In the genomic region with DNA sequence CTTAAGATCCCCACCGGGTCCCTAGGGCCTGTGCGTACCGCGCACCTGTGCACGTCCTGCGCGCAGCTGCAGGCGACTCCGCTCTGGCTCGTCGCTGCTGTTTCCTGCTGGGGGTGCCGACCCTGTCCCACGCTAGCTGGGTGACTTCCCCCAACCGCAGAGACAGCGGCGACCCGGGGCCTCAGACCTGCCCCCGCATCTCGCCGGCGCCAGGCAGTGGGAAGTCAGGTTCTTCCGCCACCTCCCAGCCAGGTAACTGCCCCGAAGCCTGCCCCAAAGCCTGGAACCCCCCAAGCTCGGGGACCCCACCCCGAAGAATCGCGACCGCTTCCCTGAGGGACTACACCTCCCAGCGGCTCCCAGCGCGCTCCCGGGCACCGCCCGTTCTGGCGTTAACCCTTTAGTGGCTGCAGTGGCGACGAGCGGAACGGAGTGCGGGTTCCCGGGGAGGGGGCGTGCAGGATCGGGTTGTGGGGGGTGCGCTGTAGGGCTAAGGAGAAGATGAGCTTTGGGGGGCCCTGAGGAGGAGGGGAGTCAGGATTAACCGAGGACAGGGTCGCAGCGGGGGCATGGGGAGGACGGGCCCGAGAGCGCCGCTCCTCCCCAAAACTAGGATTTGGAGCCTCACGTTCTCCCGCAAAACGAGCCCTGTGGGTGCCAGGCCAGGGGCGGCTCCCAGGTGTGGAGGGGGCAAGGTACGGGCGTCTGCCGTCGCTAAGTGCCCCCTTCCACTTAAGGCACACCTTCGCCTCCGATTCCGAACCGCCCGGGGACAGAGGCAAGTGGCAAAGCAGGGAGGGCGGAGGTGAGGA, we compare ENCODE assay signal across 8 cellular contexts. TPM values are rescaled to one million over a fixed set of nuclear protein-coding genes. Genes with fewer than 3 reads are reported as not detected.
DNase-seq lines count a peak whose midpoint lies in the region; ATAC-seq and TF ChIP-seq lines count a peak whose summit lies in the region.

No MANE protein-coding gene starts in this region.

- peaks cover 35% of the 10 kb centered on the region for H3K4me1 Mint-ChIP-seq in CD4-positive, alpha-beta T cell (ENCODE audit: low read depth)
- H3K4me1 Mint-ChIP-seq in H9 = peaks cover 10 to 11% of the 10 kb centered on the region in 2 experiments
- H3K4me1 Mint-ChIP-seq in activated naive CD8-positive, alpha-beta T cell (ENCODE audit: low read depth) = peaks cover 26% of the 10 kb centered on the region

- H2AFZ ChIP-seq in H9 (ENCODE audit: low read length) = no peak overlapping the region

- H4K5ac ChIP-seq in H9 (ENCODE audit: insufficient read length, low read depth, low read length) = no peak overlapping the region

- H3K79me1 ChIP-seq in H9 (ENCODE audit: insufficient read depth, low read depth, low read length, poor library complexity, severe bottlenecking) = no peaks in the 10 kb centered on the region

- H3K4me1 ChIP-seq in H9 (ENCODE audit: insufficient read depth, low read length) = no peaks in the 10 kb centered on the region
- H3K4me1 ChIP-seq in Peyer's patch = peaks cover 0 to 18% (median 8%) of the 10 kb centered on the region in 4 donors

- CTCF ChIA-PET in CD4-positive, alpha-beta T cell (lab: Charles Lee) = interaction anchor here (2.6 kb wide), 1 partner anchor 20 kb away, joined by 15 read pairs; a partner anchor contains a TSS

- TF ChIP-seq CTCF in CD4-positive, alpha-beta T cell (IDR thresholded peaks at IDR 0.05) = no peak
- TF ChIP-seq CTCF in H9 (conservative IDR thresholded peaks at IDR 0.05) (no peak), Peyer's patch (IDR thresholded peaks at IDR 0.05) (no peak)

- TF ChIP-seq POLR2A in Peyer's patch (IDR thresholded peaks at IDR 0.05) = no peak

- DNase-seq in CD4-positive, alpha-beta T cell = peak; percentile 31 to 66 (median 52)
- DNase-seq in H9 = peak; percentile 65
- DNase-seq in Peyer's patch = peak; percentile 80 to 90 (median 83)
- DNase-seq in left ventricle myocardium superior = peak; percentile 79
- DNase-seq in posterior vena cava (ENCODE audit: low spot score) = peak; percentile 87

- peaks cover 13% of the 10 kb centered on the region for H3K23me2 ChIP-seq in H9 (ENCODE audit: insufficient read length, low read depth, low read length, poor library complexity, severe bottlenecking)

- H2AK5ac ChIP-seq in H9 (ENCODE audit: insufficient read length, low read length) = no peak overlapping the region

- peaks cover 7% of the 10 kb centered on the region for H3K9me3 Mint-ChIP-seq in CD4-positive, alpha-beta T cell
- no peaks in the 10 kb centered on the region for H3K9me3 Mint-ChIP-seq in H9
- peaks cover 4% of the 10 kb centered on the region for H3K9me3 Mint-ChIP-seq in activated naive CD8-positive, alpha-beta T cell (ENCODE audit: low read depth)

- peaks cover 21% of the 10 kb centered on the region for H3K9me3 ChIP-seq in CD4-positive, alpha-beta T cell (ENCODE audit: control insufficient read depth, low read length)
- no peaks in the 10 kb centered on the region for H3K9me3 ChIP-seq in H9 (ENCODE audit: control insufficient read depth, low read depth, low read length)
- H3K9me3 ChIP-seq in Peyer's patch = peaks cover 0 to 26% (median 0%) of the 10 kb centered on the region in 4 donors

- no peak overlapping the region for H2BK12ac ChIP-seq in H9 (ENCODE audit: insufficient read length, low read depth, low read length)

- no peak overlapping the region for H3K9ac ChIP-seq in H9 (ENCODE audit: extremely low read depth, insufficient read length, low read length)

- no peak overlapping the region for H3K4ac ChIP-seq in H9 (ENCODE audit: low read depth, low read length)

- no peak overlapping the region for H3K23ac ChIP-seq in H9 (ENCODE audit: insufficient read length, low read depth, low read length)

- peak overlapping the region; percentile 90 for H3K4me2 ChIP-seq in H9 (ENCODE audit: insufficient read depth, insufficient read length, low read length)

- H2BK5ac ChIP-seq in H9 (ENCODE audit: insufficient read length, low read length) = no peak overlapping the region

- no peak overlapping the region for H3K56ac ChIP-seq in H9 (ENCODE audit: insufficient read length, low read depth, low read length)

- H4K8ac ChIP-seq in H9 (replicated peaks; ENCODE audit: insufficient read length, low read depth, low read length) = no peak overlapping the region

- POLR2A ChIA-PET in CD4-positive, alpha-beta T cell (lab: Charles Lee) = interaction anchor here (0.6 to 9.6 kb wide), 10 partner anchors 9 to 732 kb away, joined by 3 to 146 read pairs (median 6); a partner anchor contains a TSS

- no peak overlapping the region for H4K91ac ChIP-seq in H9 (ENCODE audit: insufficient read length, low read depth, low read length)

- peak overlapping the region; percentile 43 for H3K27ac ChIP-seq in CD4-positive, alpha-beta T cell (ENCODE audit: low read depth, low read length)
- H3K27ac ChIP-seq in H9 (ENCODE audit: insufficient read length, low read depth, low read length) = no peak overlapping the region
- H3K27ac ChIP-seq in Peyer's patch = peak overlapping the region; percentile 61 to 81 (median 66)

- no peak overlapping the region for H2BK120ac ChIP-seq in H9 (ENCODE audit: low read depth, low read length, poor library complexity, severe bottlenecking)

- no peaks in the 10 kb centered on the region for H3K79me2 ChIP-seq in H9 (ENCODE audit: insufficient read depth, low read length)

- no peak overlapping the region for H3T11ph ChIP-seq in H9 (ENCODE audit: low read length)

- ATAC-seq in CD4-positive, alpha-beta T cell (ENCODE audit: poor library complexity) = peak; percentile 67
- peak; percentile 81 for ATAC-seq in left ventricle myocardium superior
- no peak for ATAC-seq in GM18870 (IDR thresholded peaks at IDR 0.05; ENCODE audit: unreplicated experiment)
- ATAC-seq in HG03469 (IDR thresholded peaks at IDR 0.05; ENCODE audit: unreplicated experiment) = no peak

- H3K36me3 ChIP-seq in Peyer's patch = no peaks in the 10 kb centered on the region

- H2BK15ac ChIP-seq in H9 (ENCODE audit: low read depth, low read length) = no peak overlapping the region

- H3K27me3 ChIP-seq in CD4-positive, alpha-beta T cell (ENCODE audit: control insufficient read depth, insufficient read depth, low read length) = no peaks in the 10 kb centered on the region
- H3K27me3 ChIP-seq in H9 (ENCODE audit: insufficient read depth, low read length) = no peaks in the 10 kb centered on the region; the same call in 1 of the 2 replicates
- no peaks in the 10 kb centered on the region for H3K27me3 ChIP-seq in Peyer's patch

- H3K4me3 ChIP-seq in Peyer's patch = peak overlapping the region; percentile 56 to 89 (median 73)

- H3K27me3 Mint-ChIP-seq in CD4-positive, alpha-beta T cell = no peaks in the 10 kb centered on the region
- peaks cover 28% of the 10 kb centered on the region for H3K27me3 Mint-ChIP-seq in H9 (ENCODE audit: low read depth)
- no peaks in the 10 kb centered on the region for H3K27me3 Mint-ChIP-seq in activated naive CD8-positive, alpha-beta T cell

- H3K36me3 Mint-ChIP-seq in CD4-positive, alpha-beta T cell (ENCODE audit: low read depth) = peaks cover 13% of the 10 kb centered on the region
- H3K36me3 Mint-ChIP-seq in H9 (ENCODE audit: insufficient read depth in 1 of 3, low read depth in 3 of 3) = peaks cover 4 to 8% (median 5%) of the 10 kb centered on the region in 3 experiments; a peak in 5 of 7 replicates
- H3K36me3 Mint-ChIP-seq in activated naive CD8-positive, alpha-beta T cell = peaks cover 2% of the 10 kb centered on the region

- no CpG with 5 or more reads among the region's 65 CpGs for WGBS in H9 (ENCODE audit: extremely low coverage, insufficient read length, low lambda C conversion rate)

- no peak overlapping the region for H2BK20ac ChIP-seq in H9 (ENCODE audit: low read depth, low read length, poor library complexity, severe bottlenecking)

- H4K20me1 ChIP-seq in H9 (ENCODE audit: control insufficient read depth, insufficient read depth, insufficient read length) = no peaks in the 10 kb centered on the region

- H3K14ac ChIP-seq in H9 (ENCODE audit: insufficient read depth, low read length) = no peak overlapping the region

- intact Hi-C loops in CD4-positive, alpha-beta T cell (cut with DNase I, micrococcal nuclease) = no loop called here
- intact Hi-C loops in left ventricle myocardium superior (cut with micrococcal nuclease) = no loop called here
- intact Hi-C loops in posterior vena cava (cut with DNase I) = no loop called here

- H3K27ac Mint-ChIP-seq in CD4-positive, alpha-beta T cell = peak overlapping the region; percentile 83
- no peak overlapping the region for H3K27ac Mint-ChIP-seq in H9
- H3K27ac Mint-ChIP-seq in activated naive CD8-positive, alpha-beta T cell = peak overlapping the region; percentile 22

- H3K4me3 Mint-ChIP-seq in CD4-positive, alpha-beta T cell = peak overlapping the region; percentile 89
- peak overlapping the region; percentile 67 to 93 for H3K4me3 Mint-ChIP-seq in H9
- peak overlapping the region; percentile 85 for H3K4me3 Mint-ChIP-seq in activated naive CD8-positive, alpha-beta T cell

- no peak overlapping the region for H3K18ac ChIP-seq in H9 (ENCODE audit: insufficient read length, low read depth, low read length)

RNA-seq across cellular contexts. Expression of a gene that starts 0.6 kb away (rescaled TPM):
- 10 to 100 TPM; 30.5 to 30.6 TPM for total RNA-seq in CD4-positive, alpha-beta T cell
- 16.1 and 16.5 TPM in 2 replicates for total RNA-seq in H9 (2021)
- total RNA-seq in Peyer's patch = 100 to 1,000 TPM in 3 of 4 donors, 10 to 100 TPM in 1; 63.7 to 173 (median 112) TPM
- total RNA-seq in left ventricle myocardium superior = 13.5 TPM
- 10 to 100 TPM; 11.7 to 25.3 TPM for total RNA-seq in posterior vena cava

RNA-seq across cellular contexts. Expression of a gene that starts 11.6 kb away (rescaled TPM):
- total RNA-seq in CD4-positive, alpha-beta T cell = 10 to 100 TPM; 10.8 to 12.1 TPM
- total RNA-seq in H9 (2021) (146 and 159 TPM in 2 replicates), Peyer's patch (100 to 1,000 TPM in 1 of 4 donors, 10 to 100 TPM in 3; 54.2 to 107 (median 68.0) TPM), left ventricle myocardium superior (42.3 TPM), posterior vena cava (10 to 100 TPM; 29.0 to 33.2 TPM)

RNA-seq across cellular contexts. Expression of a gene that starts 21.0 kb away (rescaled TPM):
- 100 to 1,000 TPM; 519 to 546 TPM for total RNA-seq in CD4-positive, alpha-beta T cell
- total RNA-seq in H9 (2021) (106 and 112 TPM in 2 replicates), Peyer's patch (100 to 1,000 TPM; 268 to 777 (median 649) TPM), left ventricle myocardium superior (96.9 TPM), posterior vena cava (100 to 1,000 TPM; 122 to 169 TPM)

Comparison
In these comparisons a context has a peak if more than half of its experiments do, and no peak if none do; other contexts are left out.
1. ATAC-seq: peak in CD4-positive, alpha-beta T cell (single experiment) and left ventricle myocardium superior (single experiment); none in GM18870 (single experiment) and HG03469 (single experiment).
2. H3K27ac Mint-ChIP-seq: peak in CD4-positive, alpha-beta T cell (single experiment) and activated naive CD8-positive, alpha-beta T cell (single experiment); none in H9 (0 of 3).
3. Peak in every context shown above with its lines, with median percentiles within 50 percentile points of each other: DNase-seq and H3K4me3 Mint-ChIP-seq.